31 cellular contexts compared by ENCODE assay signal in the genomic region with DNA sequence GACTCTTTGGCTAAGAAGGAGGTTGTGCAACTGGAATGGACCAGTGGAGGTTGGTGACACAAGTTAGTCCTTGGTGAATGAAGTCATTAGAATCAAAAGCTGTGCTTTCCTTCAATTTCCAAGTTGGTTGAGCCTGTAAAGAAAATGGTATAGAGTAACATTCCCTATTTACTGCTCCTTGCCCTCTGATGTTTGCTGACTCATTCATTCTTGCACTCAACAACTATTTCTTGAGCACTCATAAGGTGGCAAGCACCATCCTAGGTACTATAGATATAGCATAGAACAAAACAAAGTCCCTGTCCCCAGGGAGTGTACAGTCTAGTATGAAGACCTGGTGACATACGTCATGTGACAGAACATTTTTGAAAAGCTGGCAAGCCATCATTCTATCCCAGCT.
"Had no signal": no experiment of that assay in that cellular context is flagged by ENCODE, and none has a peak within 500 bp of the region (broad histone marks: within the 10 kb centered on the region; RNA-seq: fewer than 3 reads in every experiment).

No MANE protein-coding gene starts in this region.

- H3K36me3 ChIP-seq: neural progenitor cell, ovary, spleen, stomach, thoracic aorta, thyroid gland, tibial nerve, upper lobe of left lung, vagina had no signal

- H3K27ac Mint-ChIP-seq: natural killer cell; nephron; neural progenitor cell; progenitor cell of endocrine pancreas; stimulated activated naive B cell treated with anti-CD40 and anti-IgM and Interleukin-4, amounts not matched to agents 10 μg/mL and 1 μg/mL and 100 μg/mL, for 72 hours; stimulated activated naive CD8-positive, alpha-beta T cell treated with anti-CD3 and anti-CD28 coated beads, Interleukin-15, Interleukin-2, amounts not matched to agents 100 ng/mL and 50 ng/mL, for 24 hours had no signal

- H3K9me3 Mint-ChIP-seq: natural killer cell; nephron; neural progenitor cell; stimulated activated naive B cell treated with anti-CD40 and anti-IgM and Interleukin-4, amounts not matched to agents 10 μg/mL and 1 μg/mL and 100 μg/mL, for 72 hours; stimulated activated naive CD8-positive, alpha-beta T cell treated with anti-CD3 and anti-CD28 coated beads, Interleukin-15, Interleukin-2, amounts not matched to agents 100 ng/mL and 50 ng/mL, for 24 hours had no signal

- H3K4me1 ChIP-seq: parathyroid adenoma, psoas muscle, spleen, stomach, tibial nerve, upper lobe of left lung, vagina had no signal

- H3K36me3 Mint-ChIP-seq: natural killer cell; neural progenitor cell; stimulated activated naive B cell treated with anti-CD40 and anti-IgM and Interleukin-4, amounts not matched to agents 10 μg/mL and 1 μg/mL and 100 μg/mL, for 72 hours had no signal

- H3K79me2 ChIP-seq: parathyroid adenoma had no signal

- DNase-seq: naive thymus-derived CD4-positive, alpha-beta T cell; natural killer cell; occipital lobe; ovary; posterior cingulate gyrus; psoas muscle; right cardiac atrium; spleen; stimulated activated CD4-positive, alpha-beta T cell treated with anti-CD3 and anti-CD28 coated beads, Interleukin-12 subunit alpha, Interleukin-12 subunit beta, amount 100 ng/mL, for 4 hours; stimulated activated CD4-positive, alpha-beta T cell treated with anti-CD3 and anti-CD28 coated beads, Interleukin-1b, Interleukin-23, amount 100 ng/mL, for 48 hours; stimulated activated CD4-positive, alpha-beta T cell treated with anti-CD3 and anti-CD28 coated beads, Interleukin-4, amount 100 ng/mL, for 1 hour; stimulated activated CD4-positive, alpha-beta T cell treated with anti-CD3 and anti-CD28 coated beads, Interleukin-4, amount 100 ng/mL, for 4 hours; stimulated activated CD8-positive, alpha-beta memory T cell treated with anti-CD3 and anti-CD28 coated beads, Interleukin-4, amount 100 ng/mL, for 48 hours; stimulated activated naive B cell treated with anti-CD40 and anti-IgM and Interleukin-4, amounts not matched to agents 10 μg/mL and 1 μg/mL and 100 μg/mL, for 72 hours; stimulated activated naive CD4-positive, alpha-beta T cell treated with Interleukin-2 at 50 U/mL for 16 hours; stomach; thyroid gland; trophoblast cell; upper lobe of left lung had no signal

- H2AFZ ChIP-seq: neural progenitor cell, parathyroid adenoma had no signal

- H3K4me3 ChIP-seq: neural progenitor cell, ovary, psoas muscle, skin epidermis, smooth muscle cell, spleen, stomach, thoracic aorta, thyroid gland, tibial nerve, upper lobe of left lung, vagina had no signal

- H3K27ac ChIP-seq: neural progenitor cell, ovary, parathyroid adenoma, psoas muscle, skin epidermis, spleen, stomach, thoracic aorta, thyroid gland, tibial nerve, upper lobe of left lung, vagina had no signal

- H3K27me3 ChIP-seq: neural progenitor cell, ovary, spleen, stomach, thyroid gland, tibial nerve, upper lobe of left lung, vagina had no signal

- FAIRE-seq: urothelium cell line had no signal

- H3K27me3 Mint-ChIP-seq: naive thymus-derived CD4-positive, alpha-beta T cell; progenitor cell of endocrine pancreas; stimulated activated naive B cell treated with anti-CD40 and anti-IgM and Interleukin-4, amounts not matched to agents 10 μg/mL and 1 μg/mL and 100 μg/mL, for 72 hours; stimulated activated naive CD8-positive, alpha-beta T cell treated with anti-CD3 and anti-CD28 coated beads, Interleukin-15, Interleukin-2, amounts not matched to agents 100 ng/mL and 50 ng/mL, for 24 hours had no signal

- H3K9me3 ChIP-seq: ovary, psoas muscle, spleen, stomach, thoracic aorta, thyroid gland, tibial nerve, upper lobe of left lung, vagina had no signal

- ATAC-seq: naive thymus-derived CD4-positive, alpha-beta T cell; natural killer cell; right cardiac atrium; sciatic nerve; stimulated activated naive B cell treated with anti-CD40 and anti-IgM and Interleukin-4, amounts not matched to agents 10 μg/mL and 1 μg/mL and 100 μg/mL, for 72 hours had no signal

- H3K4me3 Mint-ChIP-seq: naive thymus-derived CD4-positive, alpha-beta T cell; natural killer cell; nephron; neural progenitor cell; stimulated activated naive B cell treated with anti-CD40 and anti-IgM and Interleukin-4, amounts not matched to agents 10 μg/mL and 1 μg/mL and 100 μg/mL, for 72 hours; stimulated activated naive CD8-positive, alpha-beta T cell treated with anti-CD3 and anti-CD28 coated beads, Interleukin-15, Interleukin-2, amounts not matched to agents 100 ng/mL and 50 ng/mL, for 24 hours had no signal

- H3K4me1 Mint-ChIP-seq: naive thymus-derived CD4-positive, alpha-beta T cell; natural killer cell; nephron; neural progenitor cell had no signal

- H3K9ac ChIP-seq: neural progenitor cell, parathyroid adenoma had no signal

- H3K4me2 ChIP-seq: neural progenitor cell, smooth muscle cell had no signal
